13 cellular contexts compared by ENCODE assay signal in genomic region chr6:135531954-135532490, GRCh38. TPM values are rescaled to one million over a fixed set of nuclear protein-coding genes. Genes with fewer than 3 reads are reported as not detected.
DNase-seq lines count a peak whose midpoint lies in the region; ATAC-seq and TF ChIP-seq lines count a peak whose summit lies in the region.
"Had no signal": no experiment of that assay in that cellular context is flagged by ENCODE, and none has a peak within 500 bp of the region (broad histone marks: within the 10 kb centered on the region; RNA-seq: fewer than 3 reads in every experiment).

No MANE protein-coding gene starts in this region.

- no peak for TF ChIP-seq CTCF in osteoblast (IDR thresholded peaks at IDR 0.05; ENCODE audit: extremely low read depth, low read depth, low read length)

- H4K20me1 ChIP-seq in osteoblast (ENCODE audit: insufficient read depth, low read length) = no peaks in the 10 kb centered on the region
- H4K20me1 ChIP-seq: BLaER1 treated with 17β-estradiol and CSF1 and Interleukin-3, amounts not matched to agents 10 nM and 100 nM had no signal

- H3K27ac Mint-ChIP-seq in effector memory CD8-positive, alpha-beta T cell = no peak overlapping the region
- H3K27ac Mint-ChIP-seq in stimulated activated naive B cell treated with anti-CD40 and anti-IgM and Interleukin-4, amounts not matched to agents 10 μg/mL and 1 μg/mL and 100 μg/mL, for 72 hours = no peak overlapping the region
- no peak overlapping the region for H3K27ac Mint-ChIP-seq in activated naive CD8-positive, alpha-beta T cell treated with anti-CD3 and anti-CD28 coated beads, Interleukin-2, amount 50 U/mL, for 24 hours
- H3K27ac Mint-ChIP-seq: CD4-positive, CD25-positive, alpha-beta regulatory T cell had no signal

- DNase-seq in ELR (ENCODE audit: low read depth) = peak; percentile 19
- peak; percentile 15 for DNase-seq in Jurkat, Clone E6-1 (ENCODE audit: low read depth, low spot score)
- no peak for DNase-seq in effector memory CD8-positive, alpha-beta T cell
- DNase-seq in osteoblast (ENCODE audit: insufficient read length, low spot score, missing footprints) = no peak
- DNase-seq in stimulated activated naive B cell treated with anti-CD40 and anti-IgM and Interleukin-4, amounts not matched to agents 10 μg/mL and 1 μg/mL and 100 μg/mL, for 72 hours = no peak
- DNase-seq in activated naive CD8-positive, alpha-beta T cell treated with anti-CD3 and anti-CD28 coated beads, Interleukin-2, amount 50 U/mL, for 24 hours = no peak
- DNase-seq: ACHN, DMS53 had no signal

- no peaks in the 10 kb centered on the region for H3K9me3 ChIP-seq in osteoblast (ENCODE audit: low read depth, low read length)
- H3K9me3 ChIP-seq: BLaER1 treated with 17β-estradiol and CSF1 and Interleukin-3, amounts not matched to agents 10 nM and 100 nM had no signal

- no peaks in the 10 kb centered on the region for H3K36me3 ChIP-seq in osteoblast (ENCODE audit: insufficient read depth, low read length)
- H3K36me3 ChIP-seq: BLaER1 treated with 17β-estradiol and CSF1 and Interleukin-3, amounts not matched to agents 10 nM and 100 nM had no signal

- H3K27ac ChIP-seq in osteoblast (ENCODE audit: low read depth, low read length) = no peak overlapping the region
- H3K27ac ChIP-seq: BLaER1 treated with 17β-estradiol and CSF1 and Interleukin-3, amounts not matched to agents 10 nM and 100 nM had no signal

- no peak overlapping the region for H3K4me3 ChIP-seq in Jurkat, Clone E6-1 (ENCODE audit: low read length)
- no peak overlapping the region for H3K4me3 ChIP-seq in osteoblast (ENCODE audit: insufficient read depth, low read length)
- H3K4me3 ChIP-seq: BLaER1 treated with 17β-estradiol and CSF1 and Interleukin-3, amounts not matched to agents 10 nM and 100 nM; GM12878 had no signal

- no peak overlapping the region for H3K4me3 Mint-ChIP-seq in effector memory CD8-positive, alpha-beta T cell
- H3K4me3 Mint-ChIP-seq in stimulated activated naive B cell treated with anti-CD40 and anti-IgM and Interleukin-4, amounts not matched to agents 10 μg/mL and 1 μg/mL and 100 μg/mL, for 72 hours = no peak overlapping the region
- H3K4me3 Mint-ChIP-seq in activated naive CD8-positive, alpha-beta T cell treated with anti-CD3 and anti-CD28 coated beads, Interleukin-2, amount 50 U/mL, for 24 hours = no peak overlapping the region
- H3K4me3 Mint-ChIP-seq: CD4-positive, CD25-positive, alpha-beta regulatory T cell had no signal

- H3K4me1 Mint-ChIP-seq in effector memory CD8-positive, alpha-beta T cell (ENCODE audit: low read depth in 2 of 2) = peaks cover 3 to 8% of the 10 kb centered on the region in 2 donors
- H3K4me1 Mint-ChIP-seq in stimulated activated naive B cell treated with anti-CD40 and anti-IgM and Interleukin-4, amounts not matched to agents 10 μg/mL and 1 μg/mL and 100 μg/mL, for 72 hours = peaks cover 0 to 2% of the 10 kb centered on the region in 2 donors
- H3K4me1 Mint-ChIP-seq in activated naive CD8-positive, alpha-beta T cell treated with anti-CD3 and anti-CD28 coated beads, Interleukin-2, amount 50 U/mL, for 24 hours = peaks cover 18% of the 10 kb centered on the region

- no peaks in the 10 kb centered on the region for H3K27me3 ChIP-seq in osteoblast (ENCODE audit: insufficient read depth, low read length)
- H3K27me3 ChIP-seq: BLaER1 treated with 17β-estradiol and CSF1 and Interleukin-3, amounts not matched to agents 10 nM and 100 nM had no signal

- peak overlapping the region; percentile 23 for H2AFZ ChIP-seq in osteoblast (ENCODE audit: low read length)

- H3K4me1 ChIP-seq in osteoblast (ENCODE audit: insufficient read depth, low read length) = peaks cover 26% of the 10 kb centered on the region

- H3K36me3 Mint-ChIP-seq in effector memory CD8-positive, alpha-beta T cell (ENCODE audit: insufficient read depth) = no peaks in the 10 kb centered on the region
- no peaks in the 10 kb centered on the region for H3K36me3 Mint-ChIP-seq in stimulated activated naive B cell treated with anti-CD40 and anti-IgM and Interleukin-4, amounts not matched to agents 10 μg/mL and 1 μg/mL and 100 μg/mL, for 72 hours
- no peaks in the 10 kb centered on the region for H3K36me3 Mint-ChIP-seq in activated naive CD8-positive, alpha-beta T cell treated with anti-CD3 and anti-CD28 coated beads, Interleukin-2, amount 50 U/mL, for 24 hours (ENCODE audit: low read depth)
- H3K36me3 Mint-ChIP-seq: CD4-positive, CD25-positive, alpha-beta regulatory T cell had no signal

- H3K27me3 Mint-ChIP-seq in effector memory CD8-positive, alpha-beta T cell = no peaks in the 10 kb centered on the region
- no peaks in the 10 kb centered on the region for H3K27me3 Mint-ChIP-seq in stimulated activated naive B cell treated with anti-CD40 and anti-IgM and Interleukin-4, amounts not matched to agents 10 μg/mL and 1 μg/mL and 100 μg/mL, for 72 hours
- H3K27me3 Mint-ChIP-seq in activated naive CD8-positive, alpha-beta T cell treated with anti-CD3 and anti-CD28 coated beads, Interleukin-2, amount 50 U/mL, for 24 hours = no peaks in the 10 kb centered on the region
- H3K27me3 Mint-ChIP-seq: CD4-positive, CD25-positive, alpha-beta regulatory T cell had no signal

- ATAC-seq in effector memory CD8-positive, alpha-beta T cell (replicated peaks) = peak; percentile 74
- ATAC-seq in stimulated activated naive B cell treated with anti-CD40 and anti-IgM and Interleukin-4, amounts not matched to agents 10 μg/mL and 1 μg/mL and 100 μg/mL, for 72 hours (replicated peaks) = no peak
- no peak for ATAC-seq in GM19023 (IDR thresholded peaks at IDR 0.05; ENCODE audit: unreplicated experiment)
- ATAC-seq in activated naive CD8-positive, alpha-beta T cell treated with anti-CD3 and anti-CD28 coated beads, Interleukin-2, amount 50 U/mL, for 24 hours = no peak
- ATAC-seq: GM12878, HCT116 had no signal

- H3K4me2 ChIP-seq in osteoblast (ENCODE audit: insufficient read depth, low read length) = no peak overlapping the region
- H3K4me2 ChIP-seq: BLaER1 treated with 17β-estradiol and CSF1 and Interleukin-3, amounts not matched to agents 10 nM and 100 nM had no signal

- H3K79me2 ChIP-seq in osteoblast (ENCODE audit: insufficient read depth, low read length) = no peaks in the 10 kb centered on the region

- H3K9me3 Mint-ChIP-seq in effector memory CD8-positive, alpha-beta T cell = no peaks in the 10 kb centered on the region
- H3K9me3 Mint-ChIP-seq in stimulated activated naive B cell treated with anti-CD40 and anti-IgM and Interleukin-4, amounts not matched to agents 10 μg/mL and 1 μg/mL and 100 μg/mL, for 72 hours = peaks cover 0 to 2% of the 10 kb centered on the region in 2 donors
- H3K9me3 Mint-ChIP-seq in activated naive CD8-positive, alpha-beta T cell treated with anti-CD3 and anti-CD28 coated beads, Interleukin-2, amount 50 U/mL, for 24 hours = no peaks in the 10 kb centered on the region
- H3K9me3 Mint-ChIP-seq: CD4-positive, CD25-positive, alpha-beta regulatory T cell had no signal

RNA-seq across cellular contexts. Expression of gene AHI1, which starts 34.5 kb away (rescaled TPM):
- 16.0 TPM for polyA plus RNA-seq in Jurkat, Clone E6-1 (2012; ENCODE audit: insufficient read depth, insufficient read length)
- total RNA-seq in osteoblast = 44.5 and 50.3 TPM in 2 replicates

Comparison
In these comparisons a context has a peak if more than half of its experiments do, and no peak if none do; other contexts are left out.
1. DNase-seq: peak in ELR (single experiment) and Jurkat, Clone E6-1 (single experiment); none in effector memory CD8-positive, alpha-beta T cell (0 of 3), osteoblast (single experiment), stimulated activated naive B cell treated with anti-CD40 and anti-IgM and Interleukin-4, amounts not matched to agents 10 μg/mL and 1 μg/mL and 100 μg/mL, for 72 hours (single experiment) and activated naive CD8-positive, alpha-beta T cell treated with anti-CD3 and anti-CD28 coated beads, Interleukin-2, amount 50 U/mL, for 24 hours (single experiment).